In the genomic region with DNA sequence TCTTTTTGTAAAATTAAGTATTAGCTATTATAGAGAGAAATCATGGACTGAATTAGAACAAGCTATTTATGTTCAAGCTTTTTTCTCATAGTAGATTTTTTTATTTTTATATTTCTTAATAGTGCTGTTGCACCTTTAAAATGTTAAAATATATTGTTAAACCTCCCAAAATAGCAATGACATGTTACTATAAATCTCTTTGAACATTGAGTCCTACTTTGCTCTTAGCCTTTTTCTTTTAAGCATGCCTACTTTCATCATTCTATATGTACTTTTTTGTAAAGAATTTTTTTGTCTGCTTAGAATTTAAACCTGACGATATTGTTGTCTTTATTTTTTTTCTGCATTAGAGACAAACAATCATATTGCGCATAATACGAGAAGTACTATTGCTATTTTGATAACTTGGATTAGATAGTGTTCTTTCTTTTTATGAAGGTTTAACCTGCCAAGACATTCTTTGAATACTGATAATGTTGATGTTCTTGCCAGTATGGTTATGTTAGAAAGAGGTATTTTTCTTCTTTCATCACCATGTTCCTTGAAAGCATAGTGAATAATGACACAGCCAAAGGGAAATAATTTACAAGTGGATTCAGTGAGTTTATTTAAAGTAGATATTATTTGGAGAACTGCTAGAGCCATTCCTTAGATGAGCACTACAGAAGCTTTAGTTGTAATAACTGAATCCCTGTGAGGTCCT, we compare ENCODE assay signal across 24 cellular contexts.
"Had no signal": no experiment of that assay in that cellular context is flagged by ENCODE, and none has a peak within 500 bp of the region (broad histone marks: within the 10 kb centered on the region; RNA-seq: fewer than 3 reads in every experiment).

No MANE protein-coding gene starts in this region.

- H3K4me2 ChIP-seq: hepatocyte had no signal

- H3K27me3 ChIP-seq: foreskin keratinocyte, hepatocyte, stomach, suprapubic skin, tibial nerve had no signal

- H3K36me3 ChIP-seq: cardiac muscle cell had no signal

- DNase-seq: activated B cell treated with CpG ODN at 0.5 μM for 24 hours; activated CD4-positive, alpha-beta T cell treated with anti-CD3 and anti-CD28 coated beads for 4 hours; activated CD4-positive, alpha-beta T cell treated with anti-CD3 and anti-CD28 coated beads, Interleukin-2, amount 50 U/mL, for 48 hours; activated naive CD4-positive, alpha-beta T cell treated with Interleukin-2 at 50 U/mL for 16 hours; activated naive CD8-positive, alpha-beta T cell treated with anti-CD3 and anti-CD28 coated beads for 36 hours; activated T-cell treated with anti-CD3 and anti-CD28 coated beads, Interleukin-2, amount 50 U/mL, for 48 hours; amniotic stem cell; effector CD4-positive, alpha-beta T cell; foreskin keratinocyte; glutamatergic neuron; immature natural killer cell; left ventricle myocardium superior; midbrain; natural killer cell; right cardiac atrium; stimulated activated CD4-positive, alpha-beta T cell treated with anti-CD3 and anti-CD28 coated beads, Interleukin-2, amount 100 ng/mL, for 24 hours; stomach; T-helper 9 cell had no signal

- H3K27ac ChIP-seq: cardiac muscle cell, foreskin keratinocyte, hepatocyte, skin epidermis, stomach, suprapubic skin, tibial nerve had no signal

- H2AFZ ChIP-seq: hepatocyte had no signal

- ATAC-seq: foreskin keratinocyte; left ventricle myocardium superior; natural killer cell; right cardiac atrium; stimulated activated effector memory CD8-positive, alpha-beta T cell treated with anti-CD3 and anti-CD28 coated beads, Interleukin-12 subunit alpha, Interleukin-12 subunit beta, amount 100 ng/mL, for 72 hours had no signal

- H3K4me3 ChIP-seq: cardiac muscle cell, hepatocyte, skin epidermis, stomach, suprapubic skin, tibial nerve had no signal

- H3K79me2 ChIP-seq: hepatocyte had no signal

- H3K4me1 ChIP-seq: foreskin keratinocyte, suprapubic skin, tibial nerve had no signal

- H3K9me3 ChIP-seq: stomach, suprapubic skin, tibial nerve had no signal
